ENCODE assay signal across 8 cellular contexts in genomic region chr17:58692239-58693055, GRCh38. TPM values are rescaled to one million over a fixed set of nuclear protein-coding genes. Genes with fewer than 3 reads are reported as not detected.
DNase-seq lines count a peak whose midpoint lies in the region; TF ChIP-seq lines count a peak whose summit lies in the region.

TSS of gene RAD51C (plus strand) at chr17:58692602. CDS start at chr17:58692644, 42 bp downstream.

- H3K9ac ChIP-seq in NT2/D1 (ENCODE audit: insufficient read length, low read depth) = peak within 1 kb of the TSS; percentile 77
- H3K9ac ChIP-seq in endodermal cell (ENCODE audit: extremely low read depth, low read length, poor library complexity, severe bottlenecking) = peak within 1 kb of the TSS; percentile 71

- DNase-seq in COR-L47 (lab: John Stamatoyannopoulos, UW) (peak; percentile 89), GM20000 (ENCODE audit: low spot score) (peak; percentile 88), HT1080 (ENCODE audit: low read depth) (peak; percentile 87), NT2/D1 (ENCODE audit: low read depth, low spot score) (peak; percentile 40), endodermal cell (peak; percentile 90), mesenteric fat pad (ENCODE audit: low spot score) (peak; percentile 93)
- DNase-seq in activated CD8-positive, alpha-beta memory T cell treated with anti-CD3 and anti-CD28 coated beads, Interleukin-2, amount 50 U/mL, for 1 hour (ENCODE audit: extremely low read depth) = peak; percentile 45
- DNase-seq in stimulated activated CD8-positive, alpha-beta memory T cell treated with anti-CD3 and anti-CD28 coated beads, Interleukin-15, amount 100 ng/mL, for 1 hour (ENCODE audit: low read depth) = peak; percentile 65

- no peaks in the 10 kb centered on the region for H3K27me3 Mint-ChIP-seq in endodermal cell (ENCODE audit: insufficient read depth)

- H3K4me3 Mint-ChIP-seq in endodermal cell = peak within 1 kb of the TSS; percentile 68

- peak within 1 kb of the TSS; percentile 21 for H3K27ac ChIP-seq in endodermal cell (ENCODE audit: low read depth, low read length)

- H3K27me3 ChIP-seq in NT2/D1 (ENCODE audit: insufficient read depth, insufficient read length) = no peaks in the 10 kb centered on the region
- no peaks in the 10 kb centered on the region for H3K27me3 ChIP-seq in endodermal cell (ENCODE audit: control insufficient read depth, insufficient read depth, low read length, poor library complexity, severe bottlenecking)

- peaks cover 8% of the 10 kb centered on the region for H3K36me3 Mint-ChIP-seq in endodermal cell (ENCODE audit: low read depth)

- H3K4me1 Mint-ChIP-seq in endodermal cell = peaks cover 12% of the 10 kb centered on the region

- H3K36me3 ChIP-seq in NT2/D1 (ENCODE audit: insufficient read depth, insufficient read length, low read length) (peaks cover 17% of the 10 kb centered on the region), endodermal cell (ENCODE audit: control insufficient read depth, insufficient read depth, low read length) (peaks cover 7% of the 10 kb centered on the region)

- TF ChIP-seq CTCF in GM20000 (IDR thresholded peaks at IDR 0.05; ENCODE audit: extremely low read depth, missing control alignments) (no peak), endodermal cell (conservative IDR thresholded peaks at IDR 0.05) (no peak)

- peaks cover 4% of the 10 kb centered on the region for H3K4me1 ChIP-seq in NT2/D1 (ENCODE audit: insufficient read depth, insufficient read length)
- no peaks in the 10 kb centered on the region for H3K4me1 ChIP-seq in endodermal cell (ENCODE audit: control insufficient read depth, insufficient read depth, low read length)

- H3K9me3 ChIP-seq in NT2/D1 (ENCODE audit: insufficient read depth, low read length) (no peaks in the 10 kb centered on the region), endodermal cell (ENCODE audit: control insufficient read depth, low read length) (no peaks in the 10 kb centered on the region)

- 26 to 27% methylated on average over 44 to 50 of the region's 50 CpGs for WGBS in endodermal cell (ENCODE audit: insufficient coverage in 1 of 2, insufficient read length in 1 of 2), 2 experiments

- H3K27ac Mint-ChIP-seq in endodermal cell = peak within 1 kb of the TSS; percentile 69

- peaks cover 4% of the 10 kb centered on the region for H3K9me3 Mint-ChIP-seq in endodermal cell

- H3K4me3 ChIP-seq in NT2/D1 (ENCODE audit: insufficient read length, low read depth) (peak within 1 kb of the TSS; percentile 57), endodermal cell (ENCODE audit: low read length) (peak within 1 kb of the TSS; percentile 87)

RNA-seq across cellular contexts. Expression of gene RAD51C, which starts in this region (rescaled TPM):
- 59.6 and 78.1 TPM in 2 replicates for total RNA-seq in HT1080 (2014; rRNA removed; shearing (Covaris generic))
- polyA plus RNA-seq in HT1080 (2015; cell fraction: cytosol; rRNA removed) = 57.4 and 69.0 TPM in 2 replicates
- polyA plus RNA-seq in HT1080 (2015; cell fraction: nucleus; rRNA removed) = 36.8 and 50.5 TPM in 2 replicates
- total RNA-seq in endodermal cell (10 to 100 TPM; 18.0 to 26.5 TPM), mesenteric fat pad (21.9 TPM)
- polyA plus RNA-seq in endodermal cell (2013, experiment 1 of 2) = 26.4 TPM
- polyA plus RNA-seq in endodermal cell (2013, experiment 2 of 2) = 29.8 TPM

Comparison
In these comparisons a context has a peak if more than half of its experiments do, and no peak if none do; other contexts are left out.
1. Peak in every context shown above with its lines: DNase-seq, H3K4me3 ChIP-seq and H3K27ac ChIP-seq.
2. DNase-seq: peak in every context shown above with its lines; median percentile 93 in mesenteric fat pad; 90 in endodermal cell; 89 in COR-L47; 88 in GM20000; 87 in HT1080; 65 in stimulated activated CD8-positive, alpha-beta memory T cell treated with anti-CD3 and anti-CD28 coated beads, Interleukin-15, amount 100 ng/mL, for 1 hour; 45 in activated CD8-positive, alpha-beta memory T cell treated with anti-CD3 and anti-CD28 coated beads, Interleukin-2, amount 50 U/mL, for 1 hour; 40 in NT2/D1.